Comparison of ENCODE assay signal across 15 cellular contexts in the genomic region with DNA sequence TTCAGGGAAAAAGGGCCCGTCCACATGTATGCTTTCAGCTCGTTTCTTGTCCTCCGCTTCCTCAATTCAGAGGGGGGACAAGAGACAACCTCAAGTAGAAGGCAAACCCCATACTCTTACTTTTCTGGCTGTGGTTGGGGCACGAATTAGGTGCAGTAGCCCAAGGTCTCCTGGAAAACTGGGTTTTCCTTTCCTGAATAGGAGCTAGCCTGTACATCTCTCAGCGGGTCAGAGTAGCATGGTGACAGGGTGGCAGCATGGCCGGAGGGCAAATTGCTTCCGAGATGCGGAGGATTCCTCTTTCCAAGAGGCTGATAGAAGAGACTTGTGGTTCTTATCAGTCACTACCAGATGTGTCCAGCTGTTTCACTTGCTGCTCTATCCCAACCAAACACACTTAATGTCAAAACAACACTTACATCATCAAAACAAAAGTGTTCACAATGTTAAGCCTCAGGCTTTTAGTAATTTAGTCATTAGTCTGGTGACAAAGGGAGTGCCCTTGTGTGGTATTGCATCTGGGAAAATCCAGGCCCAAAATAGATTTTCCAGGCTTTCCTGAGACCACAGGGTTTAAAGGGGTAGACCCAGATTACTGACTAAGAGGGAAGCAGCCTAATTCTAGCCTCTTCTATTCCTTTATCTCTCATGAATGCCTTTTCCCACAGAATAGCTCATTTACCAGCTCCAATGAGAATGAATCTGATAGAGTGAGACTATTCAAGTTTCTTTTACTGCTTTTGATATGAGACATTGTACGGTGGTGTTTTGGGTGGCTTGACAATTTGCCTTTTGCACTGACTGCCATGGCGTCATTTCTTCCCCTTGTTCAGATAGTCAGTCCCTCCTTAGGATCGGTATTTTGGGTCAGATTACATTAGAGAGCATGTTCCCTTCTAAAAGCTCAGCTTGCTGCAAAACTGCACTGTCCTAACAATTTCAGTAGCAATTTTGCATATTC.
DNase-seq lines count a peak whose midpoint lies in the region; TF ChIP-seq lines count a peak whose summit lies in the region.
"Had no signal": no experiment of that assay in that cellular context is flagged by ENCODE, and none has a peak within 500 bp of the region (broad histone marks: within the 10 kb centered on the region; RNA-seq: fewer than 3 reads in every experiment).

No MANE protein-coding gene starts in this region.

- H3K4me1 Mint-ChIP-seq in CD8-positive, alpha-beta memory T cell = no peaks in the 10 kb centered on the region
- H3K4me1 Mint-ChIP-seq: activated B cell treated with CpG ODN at 0.5 μM for 24 hours, IgD-negative memory B cell had no signal

- no peaks in the 10 kb centered on the region for H3K9me3 Mint-ChIP-seq in CD8-positive, alpha-beta memory T cell
- H3K9me3 Mint-ChIP-seq: activated B cell treated with CpG ODN at 0.5 μM for 24 hours, IgD-negative memory B cell had no signal

- peak; percentile 3 for DNase-seq in NCI-H69 (lab: John Stamatoyannopoulos, UW)
- peak; percentile 16 to 43 for DNase-seq in dermis microvascular lymphatic vessel endothelial cell (ENCODE audit: low read depth in 2 of 2)
- peak; percentile 82 for DNase-seq in islet precursor cell
- DNase-seq in tibial artery = no peak
- DNase-seq in nucleus accumbens (lab: John Stamatoyannopoulos, UW) = no peak
- DNase-seq in HT-29 (ENCODE audit: low spot score) = no peak
- no peak for DNase-seq in CD8-positive, alpha-beta memory T cell
- DNase-seq in pons (ENCODE audit: low spot score) = no peak
- DNase-seq: activated B cell treated with CpG ODN at 0.5 μM for 24 hours; activated T-cell treated with anti-CD3 and anti-CD28 coated beads, Interleukin-2, amount 50 U/mL, for 48 hours; DMS53; NCI-H2081; RPMI8226 had no signal

- POLR2A ChIA-PET in CD8-positive, alpha-beta memory T cell (lab: Charles Lee) = no interaction called here

- no peak overlapping the region for H3K4me3 Mint-ChIP-seq in CD8-positive, alpha-beta memory T cell
- H3K4me3 Mint-ChIP-seq: activated B cell treated with CpG ODN at 0.5 μM for 24 hours, IgD-negative memory B cell had no signal

- intact Hi-C loops in tibial artery (cut with DNase I; ENCODE audit: low total_unique reads) = no loop called here

- H3K36me3 ChIP-seq in tibial artery = no peaks in the 10 kb centered on the region
- no peaks in the 10 kb centered on the region for H3K36me3 ChIP-seq in CD8-positive, alpha-beta memory T cell (ENCODE audit: insufficient read depth, low read length)
- H3K36me3 ChIP-seq: neutrophil had no signal

- H3K27ac Mint-ChIP-seq in CD8-positive, alpha-beta memory T cell = no peak overlapping the region
- H3K27ac Mint-ChIP-seq: activated B cell treated with CpG ODN at 0.5 μM for 24 hours, IgD-negative memory B cell had no signal

- H3K27me3 Mint-ChIP-seq in CD8-positive, alpha-beta memory T cell = peaks cover 17 to 41% of the 10 kb centered on the region in 2 donors

- peaks cover 0 to 95% (median 35%) of the 10 kb centered on the region in 4 donors for H3K4me1 ChIP-seq in tibial artery
- H3K4me1 ChIP-seq in CD8-positive, alpha-beta memory T cell (ENCODE audit: insufficient read depth, low read length) = no peaks in the 10 kb centered on the region

- TF ChIP-seq CTCF in tibial artery (IDR thresholded peaks at IDR 0.05) = no peak

- no peaks in the 10 kb centered on the region for H3K27me3 ChIP-seq in tibial artery
- peaks cover 2% of the 10 kb centered on the region for H3K27me3 ChIP-seq in CD8-positive, alpha-beta memory T cell (ENCODE audit: insufficient read depth, low read length, poor library complexity, severe bottlenecking)
- H3K27me3 ChIP-seq: neutrophil had no signal

- peak overlapping the region in 1 of 2 donors; percentile 3 for H3K4me3 ChIP-seq in tibial artery
- H3K4me3 ChIP-seq in CD8-positive, alpha-beta memory T cell (ENCODE audit: low read length) = no peak overlapping the region

- no peaks in the 10 kb centered on the region for H3K9me3 ChIP-seq in tibial artery
- H3K9me3 ChIP-seq in CD8-positive, alpha-beta memory T cell (ENCODE audit: low read length) = no peaks in the 10 kb centered on the region
- H3K9me3 ChIP-seq: neutrophil had no signal

- H3K36me3 Mint-ChIP-seq in CD8-positive, alpha-beta memory T cell = no peaks in the 10 kb centered on the region
- H3K36me3 Mint-ChIP-seq: IgD-negative memory B cell had no signal

- CTCF ChIA-PET in CD8-positive, alpha-beta memory T cell (lab: Charles Lee) = no interaction called here

- H3K27ac ChIP-seq in tibial artery = peak overlapping the region; percentile 80 to 85
- H3K27ac ChIP-seq in CD8-positive, alpha-beta memory T cell (ENCODE audit: low read depth, low read length) = no peak overlapping the region
- H3K27ac ChIP-seq: neutrophil had no signal

Comparison
In these comparisons a context has a peak if more than half of its experiments do, and no peak if none do; other contexts are left out.
1. DNase-seq: peak in NCI-H69 (single experiment), dermis microvascular lymphatic vessel endothelial cell (2 of 2) and islet precursor cell (single experiment); none in tibial artery (0 of 2), nucleus accumbens (0 of 56), HT-29 (single experiment), CD8-positive, alpha-beta memory T cell (0 of 5) and pons (single experiment).